Comparison of ENCODE assay signal across 8 cellular contexts in genomic region chr1:61050541-61051454, GRCh38. TPM values are rescaled to one million over a fixed set of nuclear protein-coding genes. Genes with fewer than 3 reads are reported as not detected.
DNase-seq lines count a peak whose midpoint lies in the region; ATAC-seq, FAIRE-seq and TF ChIP-seq lines count a peak whose summit lies in the region.

No MANE protein-coding gene starts in this region.

- CTCF ChIA-PET in Calu3 (lab: Charles Lee): interaction anchor here (0.6 to 1.9 kb wide), 10 partner anchors 9 to 591 kb away, joined by 3 to 19 read pairs (median 4); partner anchors contain the start of gene NFIA
- CTCF ChIA-PET in activated B cell treated with CpG ODN at 0.5 μM for 24 hours (lab: Charles Lee): interaction anchor here (0.6 to 3.4 kb wide), 28 partner anchors 8 to 1074 kb away, joined by 3 to 28 read pairs (median 4); no protein-coding TSS in a partner anchor

- peak; percentile 19 for ATAC-seq in HG02759 (IDR thresholded peaks at IDR 0.05; ENCODE audit: unreplicated experiment)
- ATAC-seq in activated B cell treated with CpG ODN at 0.5 μM for 24 hours (ENCODE audit: low read depth): peak; percentile 52

- DNase-seq in Calu3 (peak; percentile 43), activated B cell treated with CpG ODN at 0.5 μM for 24 hours (peak; percentile 40), frontal cortex (ENCODE audit: low spot score in 2 of 2) (peak; percentile 66 to 75), neural crest cell (ENCODE audit: low read depth, low spot score) (no peak), GM12892 (ENCODE audit: insufficient read length) (no peak), SHP77 (lab: John Stamatoyannopoulos, UW) (no peak), NAMALWA (ENCODE audit: low spot score) (no peak)

- POLR2A ChIA-PET in activated B cell treated with CpG ODN at 0.5 μM for 24 hours (lab: Charles Lee): interaction anchor here (0.6 to 2.4 kb wide), 4 partner anchors 27 to 648 kb away, joined by 3 to 29 read pairs (median 4); no protein-coding TSS in a partner anchor

- TF ChIP-seq CTCF in Calu3 (IDR thresholded peaks at IDR 0.05; ENCODE audit: unreplicated experiment) (no peak), activated B cell treated with CpG ODN at 0.5 μM for 24 hours (IDR thresholded peaks at IDR 0.05) (no peak), neural crest cell (conservative IDR thresholded peaks at IDR 0.05) (no peak)

- peaks cover 22% of the 10 kb centered on the region for H3K36me3 Mint-ChIP-seq in Calu3 (ENCODE audit: insufficient read depth, unreplicated experiment)
- H3K36me3 Mint-ChIP-seq in activated B cell treated with CpG ODN at 0.5 μM for 24 hours (ENCODE audit: low read depth): no peaks in the 10 kb centered on the region
- no peaks in the 10 kb centered on the region for H3K36me3 Mint-ChIP-seq in neural crest cell (ENCODE audit: low read depth)

- intact Hi-C loops in Calu3 (cut with micrococcal nuclease; ENCODE audit: unreplicated experiment) (loop anchor here (1.0 to 5.0 kb wide), 2 partner anchors 288 to 537 kb away; no protein-coding TSS in a partner anchor), activated B cell treated with CpG ODN at 0.5 μM for 24 hours (cut with micrococcal nuclease) (loop anchor here (1.0 to 2.0 kb wide), 5 partner anchors 27 to 802 kb away; no protein-coding TSS in a partner anchor)

- H3K9me3 Mint-ChIP-seq in Calu3 (ENCODE audit: low read depth, unreplicated experiment): no peaks in the 10 kb centered on the region
- H3K9me3 Mint-ChIP-seq in activated B cell treated with CpG ODN at 0.5 μM for 24 hours: no peaks in the 10 kb centered on the region
- no peaks in the 10 kb centered on the region for H3K9me3 Mint-ChIP-seq in neural crest cell

- no TSS peak for BruUV-seq in Calu3 (replicated peaks; lab: Mats Ljungman, UMichigan)

- no peak for FAIRE-seq in frontal cortex (lab: Jason Lieb, UNC)
- FAIRE-seq in GM12892 (lab: Jason Lieb, UNC): no peak

- peak overlapping the region; percentile 33 for H3K27ac Mint-ChIP-seq in Calu3 (ENCODE audit: unreplicated experiment)
- H3K27ac Mint-ChIP-seq in activated B cell treated with CpG ODN at 0.5 μM for 24 hours: no peak overlapping the region
- no peak overlapping the region for H3K27ac Mint-ChIP-seq in neural crest cell (ENCODE audit: unreplicated experiment)

- peaks cover 27% of the 10 kb centered on the region for H3K27me3 Mint-ChIP-seq in Calu3 (ENCODE audit: unreplicated experiment)
- peaks cover 55% of the 10 kb centered on the region for H3K27me3 Mint-ChIP-seq in activated B cell treated with CpG ODN at 0.5 μM for 24 hours
- H3K27me3 Mint-ChIP-seq in neural crest cell (ENCODE audit: low read depth): peaks cover 66% of the 10 kb centered on the region

- TF ChIP-seq POLR2A in GM12892 (IDR thresholded peaks at IDR 0.05; ENCODE audit: low read depth, low read length): no peak

- H3K4me1 Mint-ChIP-seq in Calu3 (ENCODE audit: low read depth, unreplicated experiment): peaks cover 27% of the 10 kb centered on the region
- peaks cover 29% of the 10 kb centered on the region for H3K4me1 Mint-ChIP-seq in activated B cell treated with CpG ODN at 0.5 μM for 24 hours
- peaks cover 18% of the 10 kb centered on the region for H3K4me1 Mint-ChIP-seq in neural crest cell

- H3K4me3 Mint-ChIP-seq in Calu3 (ENCODE audit: low read depth, unreplicated experiment) (peak overlapping the region; percentile 71), activated B cell treated with CpG ODN at 0.5 μM for 24 hours (peak overlapping the region; percentile 82), neural crest cell (peak overlapping the region; percentile 86)

RNA-seq across cellular contexts. Expression of gene NFIA, which starts 31.6 kb away (rescaled TPM):
- total RNA-seq in Calu3 (2022) (28.3 and 38.6 TPM in 2 replicates), activated B cell treated with CpG ODN at 0.5 μM for 24 hours (0.13 and 0.44 TPM in 2 replicates), frontal cortex (35.5 TPM), neural crest cell (2.2 and 3.4 TPM in 2 replicates)
- polyA plus RNA-seq in GM12892 (2012; ENCODE audit: missing spikeins): not detected

Comparison
In these comparisons a context has a peak if more than half of its experiments do, and no peak if none do; other contexts are left out.
1. DNase-seq: peak in Calu3 (single experiment), activated B cell treated with CpG ODN at 0.5 μM for 24 hours (single experiment) and frontal cortex (2 of 2); none in neural crest cell (single experiment), GM12892 (single experiment), SHP77 (0 of 2) and NAMALWA (single experiment).
2. Peak in every context shown above with its lines, with median percentiles within 50 percentile points of each other: H3K4me3 Mint-ChIP-seq.